In genomic region chr3:129013491-129013891, GRCh38 we compare ENCODE assay signal across 15 cellular contexts. TPM values are rescaled to one million over a fixed set of nuclear protein-coding genes. Genes with fewer than 3 reads are reported as not detected.
DNase-seq lines count a peak whose midpoint lies in the region; TF ChIP-seq lines count a peak whose summit lies in the region.
"Had no signal": no experiment of that assay in that cellular context is flagged by ENCODE, and none has a peak within 500 bp of the region (broad histone marks: within the 10 kb centered on the region; RNA-seq: fewer than 3 reads in every experiment).

No MANE protein-coding gene starts in this region.

- no peak for TF ChIP-seq CTCF in nephron progenitor cell (IDR thresholded peaks at IDR 0.05)

- no peak overlapping the region for H3K14ac ChIP-seq in trophoblast cell (ENCODE audit: low read length)

- peaks cover 0 to 11% of the 10 kb centered on the region in 2 experiments for H3K4me1 ChIP-seq in trophoblast cell (ENCODE audit: control insufficient read depth in 1 of 2, insufficient read depth in 2 of 2, low read length in 2 of 2)
- H3K4me1 ChIP-seq: HAP-1 had no signal

- H4K12ac ChIP-seq in trophoblast cell (ENCODE audit: low read depth, low read length), result no peak overlapping the region

- H2BK120ac ChIP-seq in trophoblast cell (ENCODE audit: insufficient read depth, low read length, poor library complexity), result no peak overlapping the region

- no peak overlapping the region for H3K4me3 ChIP-seq in trophoblast cell (ENCODE audit: low read depth, low read length)
- H3K4me3 ChIP-seq: HAP-1 had no signal

- H4K8ac ChIP-seq in trophoblast cell (ENCODE audit: low read depth, low read length), result no peak overlapping the region

- H3K9me3 ChIP-seq in trophoblast cell (ENCODE audit: insufficient read depth, low read depth, low read length), result no peaks in the 10 kb centered on the region

- no peak overlapping the region for H2AFZ ChIP-seq in trophoblast cell (ENCODE audit: insufficient read depth, low read length, poor library complexity)

- H3K9ac ChIP-seq in trophoblast cell (ENCODE audit: low read length), result no peak overlapping the region

- H3K27ac ChIP-seq in trophoblast cell (ENCODE audit: low read depth, low read length), result no peak overlapping the region

- DNase-seq in EH (ENCODE audit: low read depth), result peak; percentile 26
- DNase-seq in HEK293T (ENCODE audit: extremely low spot score), result peak; percentile 44
- peak; percentile 33 for DNase-seq in dermis blood vessel endothelial cell
- peak; percentile 95 to 98 for DNase-seq in trophoblast cell
- DNase-seq in OCI-M2 (lab: John Stamatoyannopoulos, UW; ENCODE audit: unreplicated experiment), result no peak
- no peak for DNase-seq in stimulated activated CD4-positive, alpha-beta T cell treated with anti-CD3 and anti-CD28 coated beads, Interleukin-15, amount 100 ng/mL, for 24 hours
- no peak for DNase-seq in nephron progenitor cell
- DNase-seq: activated CD4-positive, alpha-beta T cell treated with anti-CD3 and anti-CD28 coated beads for 4 hours; naive B cell; NCI-H1436 treated with DMSO at 0.1 percent for 48 hours; NK-92 treated with Interleukin-12 subunit alpha and Interleukin-12 subunit beta, amount 100 ng/mL, for 24 hours had no signal

- H3K4me2 ChIP-seq in trophoblast cell (ENCODE audit: low read length), result no peak overlapping the region

- H3K9me3 Mint-ChIP-seq in nephron progenitor cell, result no peaks in the 10 kb centered on the region

- H3K79me1 ChIP-seq in trophoblast cell (ENCODE audit: low read length), result no peaks in the 10 kb centered on the region

- H3K4me1 Mint-ChIP-seq in nephron progenitor cell, result peaks cover 38% of the 10 kb centered on the region

- no peak overlapping the region for H3K23ac ChIP-seq in trophoblast cell (ENCODE audit: low read length)

- H3K36me3 Mint-ChIP-seq in nephron progenitor cell (ENCODE audit: low read depth), result no peaks in the 10 kb centered on the region
- H3K36me3 Mint-ChIP-seq: naive B cell had no signal

- H3K27me3 Mint-ChIP-seq in nephron progenitor cell (ENCODE audit: low read depth, poor library complexity), result peaks cover 5% of the 10 kb centered on the region

- no CpG with 5 or more reads among the region's 3 CpGs for WGBS in trophoblast cell (ENCODE audit: extremely low coverage, insufficient coverage, insufficient read length)

- no peaks in the 10 kb centered on the region for H3K36me3 ChIP-seq in trophoblast cell (ENCODE audit: control insufficient read depth in 1 of 2, insufficient read depth in 2 of 2, low read length in 2 of 2)
- H3K36me3 ChIP-seq: HAP-1 had no signal

- H3K18ac ChIP-seq in trophoblast cell (ENCODE audit: low read length), result no peak overlapping the region

- POLR2A ChIA-PET in HEK293T (lab: Yijun Ruan, JAX), result no interaction called here

- H3K79me2 ChIP-seq in trophoblast cell (ENCODE audit: control insufficient read depth, insufficient read depth, low read length, poor library complexity), result no peaks in the 10 kb centered on the region

- no peak overlapping the region for H2BK5ac ChIP-seq in trophoblast cell (ENCODE audit: low read depth, low read length, poor library complexity)

- H4K91ac ChIP-seq in trophoblast cell (ENCODE audit: low read depth, low read length), result no peak overlapping the region

- no peak overlapping the region for H2BK12ac ChIP-seq in trophoblast cell (ENCODE audit: low read length)

- no peak overlapping the region for H3K27ac Mint-ChIP-seq in nephron progenitor cell

- no peak overlapping the region for H3K4ac ChIP-seq in trophoblast cell (ENCODE audit: low read depth, low read length)

- no peak overlapping the region for H3K4me3 Mint-ChIP-seq in nephron progenitor cell
- H3K4me3 Mint-ChIP-seq: naive B cell had no signal

- H2AK5ac ChIP-seq in trophoblast cell (ENCODE audit: low read length), result no peak overlapping the region

- no peaks in the 10 kb centered on the region for H3K27me3 ChIP-seq in trophoblast cell (ENCODE audit: insufficient read depth, low read length)

- CTCF ChIA-PET in HEK293T (lab: Yijun Ruan, JAX), result no interaction called here

TF ChIP-seq in HEK293T, 16 proteins besides CTCF, POLR2A, EP300 and RAD21:
- no peak for TF ChIP-seq FOXM1 (IDR thresholded peaks at IDR 0.05; ENCODE audit: borderline replicate concordance)
- peak; percentile 82 for TF ChIP-seq L3MBTL2 (conservative IDR thresholded peaks at IDR 0.05)
TF ChIP-seq in HEK293T: peak in this region for 1.

RNA-seq across cellular contexts. Expression of gene EFCC1, which starts 12.4 kb away (rescaled TPM):
- total RNA-seq in dermis blood vessel endothelial cell, result 5.9 and 12.1 TPM in 2 replicates
- not detected in 2 replicates for polyA plus RNA-seq in trophoblast cell (2013)
- total RNA-seq: epithelial cell of proximal tubule had no signal

RNA-seq across cellular contexts. Expression of gene CFAP92, which starts 19.6 kb away (rescaled TPM):
- total RNA-seq in dermis blood vessel endothelial cell, result 1.9 and 2.4 TPM in 2 replicates
- polyA plus RNA-seq in trophoblast cell (2013), result 0.10 and 0.15 TPM in 2 replicates
- total RNA-seq: epithelial cell of proximal tubule had no signal

RNA-seq across cellular contexts. Expression of gene GP9, which starts 47.1 kb away (rescaled TPM):
- not detected in 2 replicates for total RNA-seq in dermis blood vessel endothelial cell
- not detected in 2 replicates for polyA plus RNA-seq in trophoblast cell (2013)
- total RNA-seq: bronchial epithelial cell, epithelial cell of proximal tubule, subcutaneous adipose tissue had no signal

Comparison
In these comparisons a context has a peak if more than half of its experiments do, and no peak if none do; other contexts are left out.
1. DNase-seq: peak in EH (single experiment), HEK293T (single experiment), dermis blood vessel endothelial cell (single experiment) and trophoblast cell (2 of 2); none in OCI-M2 (single experiment), stimulated activated CD4-positive, alpha-beta T cell treated with anti-CD3 and anti-CD28 coated beads, Interleukin-15, amount 100 ng/mL, for 24 hours (single experiment) and nephron progenitor cell (single experiment).